Comparison of ENCODE assay signal across 16 cellular contexts in genomic region chr7:117775826-117776623, GRCh38.
A peak's percentile ranks its signal among the peaks of the same experiment; 100 is the strongest.
DNase-seq lines count a peak whose midpoint lies in the region; ATAC-seq and TF ChIP-seq lines count a peak whose summit lies in the region.
"Had no signal": no experiment of that assay in that cellular context is flagged by ENCODE, and none has a peak within 500 bp of the region (broad histone marks: within the 10 kb centered on the region; RNA-seq: fewer than 3 reads in every experiment).

No MANE protein-coding gene starts in this region.

- no peak overlapping the region for H3K4me3 Mint-ChIP-seq in T-helper 17 cell
- no peak overlapping the region for H3K4me3 Mint-ChIP-seq in activated T-cell treated with anti-CD3 and anti-CD28 coated beads, Interleukin-2, amount 50 U/mL, for 4 hours
- H3K4me3 Mint-ChIP-seq: brain had no signal

- no peaks in the 10 kb centered on the region for H3K9me3 Mint-ChIP-seq in activated T-cell treated with anti-CD3 and anti-CD28 coated beads, Interleukin-2, amount 50 U/mL, for 4 hours
- H3K9me3 Mint-ChIP-seq: brain had no signal

- H3K27ac Mint-ChIP-seq in T-helper 17 cell: no peak overlapping the region
- H3K27ac Mint-ChIP-seq: brain had no signal

- peak; percentile 30 for ATAC-seq in GM18867 (IDR thresholded peaks at IDR 0.05; ENCODE audit: unreplicated experiment)
- ATAC-seq in HG02852 (IDR thresholded peaks at IDR 0.05; ENCODE audit: unreplicated experiment): peak; percentile 45
- no peak for ATAC-seq in T-helper 17 cell
- no peak for ATAC-seq in activated T-cell treated with anti-CD3 and anti-CD28 coated beads, Interleukin-2, amount 50 U/mL, for 4 hours
- no peak for ATAC-seq in HG03159 (IDR thresholded peaks at IDR 0.05; ENCODE audit: unreplicated experiment)
- ATAC-seq: left ventricle myocardium superior had no signal

- no peaks in the 10 kb centered on the region for H3K27me3 Mint-ChIP-seq in T-helper 17 cell
- no peaks in the 10 kb centered on the region for H3K27me3 Mint-ChIP-seq in activated T-cell treated with anti-CD3 and anti-CD28 coated beads, Interleukin-2, amount 50 U/mL, for 4 hours (ENCODE audit: low read depth)
- H3K27me3 Mint-ChIP-seq: brain had no signal

- no peaks in the 10 kb centered on the region for H3K9me3 ChIP-seq in T-helper 17 cell (ENCODE audit: control insufficient read depth, low read length, poor library complexity, severe bottlenecking)
- H3K9me3 ChIP-seq: SJSA1, testis had no signal

- TF ChIP-seq POLR2A in NB4 (IDR thresholded peaks at IDR 0.05; ENCODE audit: extremely low read depth, insufficient read length): no peak

- no peaks in the 10 kb centered on the region for H3K36me3 Mint-ChIP-seq in T-helper 17 cell (ENCODE audit: low read depth)
- no peaks in the 10 kb centered on the region for H3K36me3 Mint-ChIP-seq in activated T-cell treated with anti-CD3 and anti-CD28 coated beads, Interleukin-2, amount 50 U/mL, for 4 hours (ENCODE audit: insufficient read depth)

- H3K4me1 Mint-ChIP-seq in T-helper 17 cell: peaks cover 3% of the 10 kb centered on the region
- no peaks in the 10 kb centered on the region for H3K4me1 Mint-ChIP-seq in activated T-cell treated with anti-CD3 and anti-CD28 coated beads, Interleukin-2, amount 50 U/mL, for 4 hours (ENCODE audit: low read depth)

- TF ChIP-seq CTCF in NB4 (IDR thresholded peaks at IDR 0.05; ENCODE audit: low read depth, low read length) (no peak), fibroblast of villous mesenchyme (IDR thresholded peaks at IDR 0.05; ENCODE audit: insufficient read depth, low read depth, low read length) (no peak)

- H3K4me3 ChIP-seq in NB4 (ENCODE audit: low read depth, low read length): no peak overlapping the region
- no peak overlapping the region for H3K4me3 ChIP-seq in fibroblast of villous mesenchyme (ENCODE audit: low read depth, low read length)
- H3K4me3 ChIP-seq: SJSA1, testis had no signal

- DNase-seq in NB4 (ENCODE audit: low read depth) (peak; percentile 64), fibroblast of villous mesenchyme (ENCODE audit: low read depth) (peak; percentile 3), T-helper 17 cell (no peak), 8988T (no peak)
- DNase-seq in activated T-cell treated with anti-CD3 and anti-CD28 coated beads, Interleukin-2, amount 50 U/mL, for 4 hours: no peak
- DNase-seq: activated effector memory CD4-positive, alpha-beta T cell treated with Interleukin-2 at 50 U/mL for 16 hours; DMS53; H7; left ventricle myocardium superior; NCI-H2081 treated with DMSO at 0.1 percent for 48 hours; testis had no signal

Comparison
In these comparisons a context has a peak if more than half of its experiments do, and no peak if none do; other contexts are left out.
1. ATAC-seq: peak in GM18867 (single experiment) and HG02852 (single experiment); none in T-helper 17 cell (single experiment), activated T-cell treated with anti-CD3 and anti-CD28 coated beads, Interleukin-2, amount 50 U/mL, for 4 hours (0 of 2) and HG03159 (single experiment).
2. DNase-seq: peak in NB4 (single experiment) and fibroblast of villous mesenchyme (single experiment); none in T-helper 17 cell (0 of 3), 8988T (single experiment) and activated T-cell treated with anti-CD3 and anti-CD28 coated beads, Interleukin-2, amount 50 U/mL, for 4 hours (single experiment).